13 cellular contexts compared by ENCODE assay signal in the genomic region with DNA sequence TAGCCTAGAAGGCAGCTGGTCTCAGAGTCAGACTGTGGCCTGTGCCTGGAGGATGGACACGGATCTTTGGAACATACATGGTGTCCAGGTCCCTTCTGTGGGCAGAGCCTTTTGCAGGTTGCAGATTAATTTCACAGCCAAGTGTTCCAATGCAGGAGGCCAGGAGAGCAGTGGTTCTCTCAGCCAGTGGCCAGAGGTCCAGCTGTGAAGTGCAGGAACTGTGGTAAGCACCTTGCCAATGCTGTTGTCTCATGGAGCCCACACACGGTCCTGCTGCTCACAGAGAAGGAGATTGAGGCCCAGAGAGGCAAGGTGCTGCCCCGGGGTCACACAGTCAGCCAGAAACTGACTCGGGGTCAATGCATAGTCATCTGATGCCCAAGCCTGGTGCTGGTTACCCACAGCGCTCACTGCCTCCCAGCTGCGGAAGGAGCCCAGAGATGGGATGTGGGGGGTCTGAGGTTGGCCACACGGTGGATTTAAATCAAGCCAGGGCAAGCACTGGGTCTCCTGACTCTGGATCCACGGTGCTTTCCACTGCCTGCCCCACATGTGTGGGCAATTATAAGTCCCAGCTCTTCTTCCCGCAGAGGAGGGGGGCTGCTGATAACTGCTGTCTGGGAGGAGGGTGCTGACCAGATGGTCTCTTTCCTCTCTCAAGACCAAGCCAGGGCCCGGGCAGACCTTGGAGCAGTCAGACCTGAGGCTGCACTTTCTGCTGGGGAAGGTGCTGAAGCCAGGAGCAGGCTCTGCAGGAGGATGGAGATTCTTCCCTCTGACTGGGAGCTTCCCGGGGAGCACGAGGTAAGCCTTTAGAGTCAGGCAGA. TPM values are rescaled to one million over a fixed set of nuclear protein-coding genes. Genes with fewer than 3 reads are reported as not detected.
DNase-seq lines count a peak whose midpoint lies in the region; ATAC-seq and TF ChIP-seq lines count a peak whose summit lies in the region.
"Had no signal": no experiment of that assay in that cellular context is flagged by ENCODE, and none has a peak within 500 bp of the region (broad histone marks: within the 10 kb centered on the region; RNA-seq: fewer than 3 reads in every experiment).

No MANE protein-coding gene starts in this region.

- H3K4me1 Mint-ChIP-seq in CD14-positive monocyte = peaks cover 14% of the 10 kb centered on the region

- no peaks in the 10 kb centered on the region for H3K36me3 ChIP-seq in prostate gland

- peaks cover 0 to 2% (median 0%) of the 10 kb centered on the region in 7 donors for H3K9me3 Mint-ChIP-seq in CD14-positive monocyte
- H3K9me3 Mint-ChIP-seq: CD8-positive, alpha-beta memory T cell; stimulated activated naive CD8-positive, alpha-beta T cell treated with anti-CD3 and anti-CD28 coated beads, Interleukin-15, Interleukin-2, amounts not matched to agents 100 ng/mL and 50 ng/mL, for 24 hours had no signal

- peak overlapping the region; percentile 97 for H3K4me3 ChIP-seq in AG04450 (ENCODE audit: low read depth, low read length)
- peak overlapping the region; percentile 7 to 33 for H3K4me3 ChIP-seq in prostate gland

- peaks cover 26 to 33% (median 32%) of the 10 kb centered on the region in 3 donors for H3K27me3 Mint-ChIP-seq in CD14-positive monocyte (ENCODE audit: low read depth in 3 of 3)

- no peak overlapping the region for H3K4me3 Mint-ChIP-seq in CD14-positive monocyte
- H3K4me3 Mint-ChIP-seq: CD8-positive, alpha-beta memory T cell; stimulated activated naive CD8-positive, alpha-beta T cell treated with anti-CD3 and anti-CD28 coated beads, Interleukin-15, Interleukin-2, amounts not matched to agents 100 ng/mL and 50 ng/mL, for 24 hours had no signal

- ATAC-seq in HG03139 (IDR thresholded peaks at IDR 0.05; ENCODE audit: unreplicated experiment) (no peak), HG02642 (IDR thresholded peaks at IDR 0.05; ENCODE audit: poor library complexity, unreplicated experiment) (no peak)

- H3K9me3 ChIP-seq in AG04450 (ENCODE audit: control insufficient read depth, insufficient read depth, low read length) (no peaks in the 10 kb centered on the region; the same call in 1 of the 2 replicates), prostate gland (no peaks in the 10 kb centered on the region)

- H3K27me3 ChIP-seq in AG04450 (ENCODE audit: control insufficient read depth, insufficient read depth, low read length) (no peaks in the 10 kb centered on the region), prostate gland (replicated peaks; ENCODE audit: insufficient read depth) (no peaks in the 10 kb centered on the region)

- CTCF ChIA-PET in AG04450 (lab: Charles Lee) = interaction anchor here (0.8 kb wide), 1 partner anchor 30 kb away, joined by 3 read pairs; no protein-coding TSS in a partner anchor

- peak overlapping the region; percentile 31 for H3K27ac ChIP-seq in AG04450 (ENCODE audit: low read depth, low read length)
- H3K27ac ChIP-seq in prostate gland = peak overlapping the region; percentile 71 to 73

- no peaks in the 10 kb centered on the region for H3K4me1 ChIP-seq in prostate gland (replicated peaks)

- POLR2A ChIA-PET in AG04450 (lab: Yijun Ruan, JAX) = interaction anchor here (0.5 to 2.2 kb wide), 3 partner anchors 9 to 282 kb away, joined by 3 to 11 read pairs (median 10); no protein-coding TSS in a partner anchor

- intact Hi-C loops in prostate gland (cut with DNase I) (no loop called here), CD14-positive monocyte (cut with micrococcal nuclease) (no loop called here)

- H3K27ac Mint-ChIP-seq in CD14-positive monocyte = no peak overlapping the region
- H3K27ac Mint-ChIP-seq: stimulated activated naive CD8-positive, alpha-beta T cell treated with anti-CD3 and anti-CD28 coated beads, Interleukin-15, Interleukin-2, amounts not matched to agents 100 ng/mL and 50 ng/mL, for 24 hours had no signal

- WGBS in prostate gland = 61% methylated on average over 12 of the region's 12 CpGs

- TF ChIP-seq CTCF in AG04450 (IDR thresholded peaks at IDR 0.05; ENCODE audit: low read depth, low read length) (no peak), prostate gland (IDR thresholded peaks at IDR 0.05) (no peak), CD14-positive monocyte (IDR thresholded peaks at IDR 0.05) (no peak)

- DNase-seq in AG04450 (ENCODE audit: low read depth, low spot score) (no peak), SK-N-DZ (ENCODE audit: low spot score) (peak; percentile 66), fibroblast of peridontal ligament (ENCODE audit: extremely low read depth) (peak; percentile 67), prostate gland (ENCODE audit: low spot score) (no peak), CD14-positive monocyte (ENCODE audit: low spot score) (no peak), MV-4-11 (lab: John Stamatoyannopoulos, UW) (no peak)
- DNase-seq: activated naive CD4-positive, alpha-beta T cell treated with Interleukin-2 at 50 U/mL for 16 hours; CD8-positive, alpha-beta memory T cell; midbrain; SHP77 had no signal

- peaks cover 0 to 3% of the 10 kb centered on the region in 2 donors for H3K36me3 Mint-ChIP-seq in CD14-positive monocyte
- H3K36me3 Mint-ChIP-seq: CD8-positive, alpha-beta memory T cell had no signal

- no peak for TF ChIP-seq POLR2A in prostate gland (IDR thresholded peaks at IDR 0.05)

RNA-seq across cellular contexts. Expression of a gene that starts 2.8 kb away (rescaled TPM):
- polyA plus RNA-seq in AG04450 (2011; rRNA removed) (118 and 149 TPM in 2 replicates), CD14-positive monocyte (under 1 TPM; 0.04 to 0.20 TPM)
- polyA minus RNA-seq in AG04450 (2011; rRNA and poly(A)+ RNA removed) = 317 and 389 TPM in 2 replicates
- 9.7 and 10.5 TPM in 2 replicates for polyA plus RNA-seq in SK-N-DZ (2014; cell fraction: cytosol; rRNA removed)
- polyA plus RNA-seq in SK-N-DZ (2014; cell fraction: nucleus; rRNA removed) = 13.0 and 23.0 TPM in 2 replicates
- total RNA-seq in prostate gland = 100 to 1,000 TPM in 1 of 2 donors, 10 to 100 TPM in 1; 14.5 to 161 TPM

RNA-seq across cellular contexts. Expression of a gene that starts 13.7 kb away (rescaled TPM):
- polyA plus RNA-seq in AG04450 (2011; rRNA removed) (0.30 and 0.41 TPM in 2 replicates), CD14-positive monocyte (not detected)
- 0.26 TPM in 1 of 2 replicates, not detected in the other for polyA minus RNA-seq in AG04450 (2011; rRNA and poly(A)+ RNA removed)
- not detected in 2 replicates for polyA plus RNA-seq in SK-N-DZ (2014; cell fraction: cytosol; rRNA removed)
- 0.12 TPM in 1 of 2 replicates, not detected in the other for polyA plus RNA-seq in SK-N-DZ (2014; cell fraction: nucleus; rRNA removed)
- total RNA-seq in prostate gland = 1 to 10 TPM in 1 of 2 donors, not detected in 1; 3.2 TPM
- total RNA-seq: CD8-positive, alpha-beta memory T cell had no signal
- polyA plus RNA-seq: CD8-positive, alpha-beta memory T cell had no signal

RNA-seq across cellular contexts. Expression of a gene that starts 37.0 kb away (rescaled TPM):
- polyA plus RNA-seq in AG04450 (2011; rRNA removed) (not detected in 2 replicates), CD14-positive monocyte (not detected)
- polyA minus RNA-seq in AG04450 (2011; rRNA and poly(A)+ RNA removed) = 0.09 and 0.18 TPM in 2 replicates
- not detected in 2 replicates for polyA plus RNA-seq in SK-N-DZ (2014; cell fraction: cytosol; rRNA removed)
- polyA plus RNA-seq in SK-N-DZ (2014; cell fraction: nucleus; rRNA removed) = not detected in 2 replicates
- total RNA-seq in prostate gland = not detected
- total RNA-seq: CD8-positive, alpha-beta memory T cell had no signal
- polyA plus RNA-seq: CD8-positive, alpha-beta memory T cell had no signal

Comparison
In these comparisons a context has a peak if more than half of its experiments do, and no peak if none do; other contexts are left out.
1. DNase-seq: peak in SK-N-DZ (single experiment) and fibroblast of peridontal ligament (single experiment); none in AG04450 (single experiment), prostate gland (single experiment), CD14-positive monocyte (single experiment) and MV-4-11 (single experiment).
2. RNA of a gene that starts 2.8 kb away (polyA plus RNA-seq): 118 to 149 TPM in AG04450; 0.04 to 0.20 TPM in CD14-positive monocyte; every median in the first group is over 10 times any median in the second.